26 cellular contexts compared by ENCODE assay signal in genomic region chr2:56239030-56239429, GRCh38. TPM values are rescaled to one million over a fixed set of nuclear protein-coding genes. Genes with fewer than 3 reads are reported as not detected.
"Had no signal": no experiment of that assay in that cellular context is flagged by ENCODE, and none has a peak within 500 bp of the region (broad histone marks: within the 10 kb centered on the region; RNA-seq: fewer than 3 reads in every experiment).

No MANE protein-coding gene starts in this region.

- H3K9ac ChIP-seq: parathyroid adenoma had no signal

- H3K9me3 ChIP-seq: esophagus squamous epithelium, mucosa of descending colon, neutrophil, sigmoid colon, upper lobe of right lung, vagina had no signal

- H3K79me2 ChIP-seq: parathyroid adenoma had no signal

- DNase-seq: cortex of kidney; effector memory CD8-positive, alpha-beta T cell; erythroblast; esophagus squamous epithelium; glutamatergic neuron; heart right ventricle; hippocampal formation; left cardiac atrium; left lung; naive B cell; sigmoid colon; spleen; stimulated activated CD4-positive, alpha-beta T cell treated with anti-CD3 and anti-CD28 coated beads, Interleukin-4, amount 100 ng/mL, for 4 hours; stimulated activated naive CD8-positive, alpha-beta T cell treated with anti-CD3 and anti-CD28 coated beads, Interleukin-15, Interleukin-2, amounts not matched to agents 100 U/mL and 50 U/mL, for 24 hours; upper lobe of right lung had no signal

- H2AFZ ChIP-seq: parathyroid adenoma had no signal

- H3K36me3 ChIP-seq: esophagus squamous epithelium, heart right ventricle, left lung, neutrophil, sigmoid colon, spleen, thoracic aorta, tibial nerve, upper lobe of right lung, vagina had no signal

- ATAC-seq: effector memory CD8-positive, alpha-beta T cell; heart right ventricle; left cardiac atrium; left lung; natural killer cell treated with Interleukin-12 subunit alpha and Interleukin-12 subunit beta and Interleukin-15 and Interleukin-18, amount 100 ng/mL, for 72 hours; stimulated activated memory B cell treated with anti-CD40 and anti-IgM and Interleukin-4, amounts not matched to agents 10 μg/mL and 1 μg/mL and 100 μg/mL, for 72 hours; stimulated activated naive CD8-positive, alpha-beta T cell treated with anti-CD3 and anti-CD28 coated beads, Interleukin-15, Interleukin-2, amounts not matched to agents 100 U/mL and 50 U/mL, for 24 hours; upper lobe of right lung had no signal

- H3K27me3 ChIP-seq: esophagus squamous epithelium, heart right ventricle, left lung, neutrophil, sigmoid colon, spleen, tibial nerve, upper lobe of right lung, vagina had no signal

- H3K4me1 ChIP-seq: esophagus squamous epithelium, heart right ventricle, left lung, parathyroid adenoma, sigmoid colon, spleen, tibial nerve, upper lobe of right lung, vagina had no signal

- H3K4me3 ChIP-seq: esophagus squamous epithelium, heart right ventricle, left lung, mucosa of descending colon, sigmoid colon, skin epidermis, spleen, thoracic aorta, tibial nerve, upper lobe of right lung, vagina had no signal

- FAIRE-seq: endometrium, islet of Langerhans had no signal

- H3K27ac ChIP-seq: esophagus squamous epithelium, heart right ventricle, left lung, neutrophil, parathyroid adenoma, sigmoid colon, skin epidermis, spleen, thoracic aorta, tibial nerve, upper lobe of right lung, vagina had no signal

RNA-seq across cellular contexts. Expression of gene CCDC85A, which starts 55.2 kb away (rescaled TPM):
- total RNA-seq: natural killer cell treated with Interleukin-12 subunit alpha and Interleukin-12 subunit beta and Interleukin-15 and Interleukin-18, amount 100 ng/mL, for 72 hours had no signal
